ENCODE assay signal across 19 cellular contexts in the genomic region with DNA sequence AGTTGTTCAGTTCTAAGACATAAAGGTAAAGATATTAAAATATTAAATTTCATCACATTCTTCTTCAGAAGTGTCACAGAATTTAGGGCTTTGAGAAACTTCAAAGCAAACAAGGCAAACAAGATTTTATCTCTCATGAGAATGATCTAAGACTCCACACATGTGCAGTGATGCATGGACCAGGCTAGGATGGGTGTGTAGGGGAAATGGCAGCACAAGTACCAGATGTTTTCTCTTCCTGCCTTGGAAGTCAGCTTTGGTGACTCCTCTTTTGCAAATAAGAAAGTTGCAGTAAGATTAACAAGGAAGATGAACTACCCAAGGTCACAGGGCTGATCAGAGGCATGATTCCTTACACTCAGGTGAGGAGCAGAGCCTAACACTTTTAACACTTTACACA.
A peak's percentile ranks its signal among the peaks of the same experiment; 100 is the strongest.
DNase-seq lines count a peak whose midpoint lies in the region; ATAC-seq, FAIRE-seq and TF ChIP-seq lines count a peak whose summit lies in the region.
"Had no signal": no experiment of that assay in that cellular context is flagged by ENCODE, and none has a peak within 500 bp of the region (broad histone marks: within the 10 kb centered on the region; RNA-seq: fewer than 3 reads in every experiment).

No MANE protein-coding gene starts in this region.

- H3K27me3 Mint-ChIP-seq in activated CD4-positive, alpha-beta T cell treated with anti-CD3 and anti-CD28 coated beads, Interleukin-2, amount 10 ng/mL, durations not matched to agents 24 days and 14 days: peaks cover 15% of the 10 kb centered on the region

- no peaks in the 10 kb centered on the region for H3K27me3 ChIP-seq in endothelial cell of umbilical vein (ENCODE audit: control insufficient read depth in 2 of 2, insufficient read depth in 2 of 2, low read length in 2 of 2)
- H3K27me3 ChIP-seq: SJSA1 had no signal

- BruUV-seq in endothelial cell of umbilical vein (replicated peaks; lab: Mats Ljungman, UMichigan): no TSS peak

- H3K4me3 ChIP-seq in HFF-Myc (replicated peaks; ENCODE audit: low read depth, low read length) (no peak overlapping the region), endothelial cell of umbilical vein (replicated peaks in 1 of 3; ENCODE audit: insufficient read depth in 1 of 3, low read depth in 1 of 3, low read length in 3 of 3) (no peak overlapping the region)
- H3K4me3 ChIP-seq: SJSA1 had no signal

- no peak overlapping the region for H3K4me2 ChIP-seq in endothelial cell of umbilical vein (ENCODE audit: insufficient read depth, low read length)

- intact Hi-C loops in activated CD4-positive, alpha-beta T cell treated with anti-CD3 and anti-CD28 coated beads, Interleukin-2, amount 10 ng/mL, durations not matched to agents 24 days and 14 days (cut with micrococcal nuclease): no loop called here
- intact Hi-C loops in endothelial cell of umbilical vein (cut with micrococcal nuclease): no loop called here

- H3K4me1 Mint-ChIP-seq in activated CD4-positive, alpha-beta T cell treated with anti-CD3 and anti-CD28 coated beads, Interleukin-2, amount 10 ng/mL, durations not matched to agents 24 days and 14 days: no peaks in the 10 kb centered on the region

- peak; percentile 53 for FAIRE-seq in endothelial cell of umbilical vein (lab: Jason Lieb, UNC)
- FAIRE-seq: HepG2 had no signal

- TF ChIP-seq POLR2A in endothelial cell of umbilical vein (IDR thresholded peaks at IDR 0.05; ENCODE audit: low read depth, low read length): no peak

- H3K9me3 Mint-ChIP-seq in activated CD4-positive, alpha-beta T cell treated with anti-CD3 and anti-CD28 coated beads, Interleukin-2, amount 10 ng/mL, durations not matched to agents 24 days and 14 days: peaks cover 4% of the 10 kb centered on the region

- peaks cover 14% of the 10 kb centered on the region for H3K4me1 ChIP-seq in endothelial cell of umbilical vein (ENCODE audit: control insufficient read depth, extremely low read depth, insufficient read depth, low read length)
- H3K4me1 ChIP-seq: SJSA1 had no signal

- H4K20me1 ChIP-seq in endothelial cell of umbilical vein (replicated peaks; ENCODE audit: control insufficient read depth, extremely low read depth, insufficient read depth, low read length): no peaks in the 10 kb centered on the region

- no peaks in the 10 kb centered on the region for H3K36me3 Mint-ChIP-seq in activated CD4-positive, alpha-beta T cell treated with anti-CD3 and anti-CD28 coated beads, Interleukin-2, amount 10 ng/mL, durations not matched to agents 24 days and 14 days (ENCODE audit: low read depth)

- no peak overlapping the region for H2AFZ ChIP-seq in endothelial cell of umbilical vein (ENCODE audit: low read depth, low read length)

- CTCF ChIA-PET in endothelial cell of umbilical vein (lab: Charles Lee): no interaction called here

- no peaks in the 10 kb centered on the region for H3K79me2 ChIP-seq in endothelial cell of umbilical vein (ENCODE audit: control insufficient read depth, insufficient read depth, low read length)

- H3K36me3 ChIP-seq in endothelial cell of umbilical vein (ENCODE audit: control insufficient read depth in 2 of 2, extremely low read depth in 1 of 2, insufficient read depth in 2 of 2, low read length in 2 of 2): no peaks in the 10 kb centered on the region
- H3K36me3 ChIP-seq: SJSA1 had no signal

- no peaks in the 10 kb centered on the region for H3K9me1 ChIP-seq in endothelial cell of umbilical vein (replicated peaks; ENCODE audit: control insufficient read depth, extremely low read depth, insufficient read depth, low read length)

- ATAC-seq in GM19455 (IDR thresholded peaks at IDR 0.05; ENCODE audit: unreplicated experiment): no peak
- ATAC-seq: HepG2 had no signal

- TF ChIP-seq CTCF in HFF-Myc (IDR thresholded peaks at IDR 0.05; ENCODE audit: low read depth, low read length, missing control alignments): no peak
- TF ChIP-seq CTCF in endothelial cell of umbilical vein (IDR thresholded peaks at IDR 0.05; ENCODE audit: extremely low read depth in 1 of 2, insufficient read depth in 1 of 2, low read depth in 1 of 2, low read length in 2 of 2): no peak

- no peaks in the 10 kb centered on the region for H3K9me3 ChIP-seq in endothelial cell of umbilical vein (replicated peaks; ENCODE audit: control insufficient read depth, insufficient read depth, low read length)
- H3K9me3 ChIP-seq: SJSA1 had no signal

- H3K4me3 Mint-ChIP-seq in activated CD4-positive, alpha-beta T cell treated with anti-CD3 and anti-CD28 coated beads, Interleukin-2, amount 10 ng/mL, durations not matched to agents 24 days and 14 days: no peak overlapping the region

- dilution Hi-C loops in endothelial cell of umbilical vein (cut with MboI; ENCODE audit: extremely low pct_ligation_motif_present, low sequenced_read_pairs): no loop called here

- peak; percentile 43 for DNase-seq in activated CD4-positive, alpha-beta T cell treated with anti-CD3 and anti-CD28 coated beads, Interleukin-2, amount 10 ng/mL, durations not matched to agents 24 days and 14 days
- no peak for DNase-seq in activated CD4-positive, alpha-beta T cell treated with anti-CD3 and anti-CD28 coated beads for 1 hour
- DNase-seq in HFF-Myc (ENCODE audit: extremely low read depth, low read depth) (peak; percentile 70), endothelial cell of umbilical vein (ENCODE audit: low read depth, low spot score) (no peak), GOT3 (lab: John Stamatoyannopoulos, UW) (no peak), dermis blood vessel endothelial cell (no peak), SKM-1 treated with dmso at 0.1 percent for 144 hours (lab: John Stamatoyannopoulos, UW; ENCODE audit: unreplicated experiment) (no peak)
- DNase-seq: 8988T, DMS 273 treated with DMSO at 0.1 percent for 48 hours, Karpas-422, MM.1S, NCI-H1105, NCI-H1694 treated with DMSO at 0.1 percent for 48 hours, NCI-H446, NCI-H748 treated with DMSO at 0.1 percent for 48 hours had no signal

- POLR2A ChIA-PET in endothelial cell of umbilical vein (lab: Charles Lee): no interaction called here

- H3K27ac ChIP-seq in endothelial cell of umbilical vein (ENCODE audit: insufficient read depth, low read depth, low read length): no peak overlapping the region
- H3K27ac ChIP-seq: C4-2B, SJSA1 had no signal

- H3K9ac ChIP-seq in endothelial cell of umbilical vein (replicated peaks; ENCODE audit: extremely low read depth, insufficient read depth, low read length): no peak overlapping the region

- no peak overlapping the region for H3K27ac Mint-ChIP-seq in activated CD4-positive, alpha-beta T cell treated with anti-CD3 and anti-CD28 coated beads, Interleukin-2, amount 10 ng/mL, durations not matched to agents 24 days and 14 days

TF ChIP-seq in endothelial cell of umbilical vein, 7 proteins besides CTCF, POLR2A, EP300 and RAD21:
- TF ChIP-seq MYC (IDR thresholded peaks at IDR 0.05; ENCODE audit: low read depth, low read length): no peak
- TF ChIP-seq FOS (IDR thresholded peaks at IDR 0.05; ENCODE audit: borderline replicate concordance, insufficient read depth, low read length): peak; percentile 22
- TF ChIP-seq, protein P1, sequence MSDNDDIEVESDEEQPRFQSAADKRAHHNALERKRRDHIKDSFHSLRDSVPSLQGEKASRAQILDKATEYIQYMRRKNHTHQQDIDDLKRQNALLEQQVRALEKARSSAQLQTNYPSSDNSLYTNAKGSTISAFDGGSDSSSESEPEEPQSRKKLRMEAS (IDR thresholded peaks at IDR 0.05; ENCODE audit: insufficient read depth, insufficient read length): no peak
- no peak for TF ChIP-seq EZH2 (IDR thresholded peaks at IDR 0.05; ENCODE audit: borderline replicate concordance, low read depth, low read length, severe bottlenecking)
- no peak for TF ChIP-seq POLR2AphosphoS5 (IDR thresholded peaks at IDR 0.05; ENCODE audit: insufficient read depth, low read depth, low read length)
- TF ChIP-seq JUN (IDR thresholded peaks at IDR 0.05; ENCODE audit: borderline replicate concordance, insufficient read depth, insufficient read length, low read depth): no peak
- TF ChIP-seq GATA2 (IDR thresholded peaks at IDR 0.05; ENCODE audit: insufficient read depth, insufficient read length, low read depth, low read length): peak; percentile 77

Comparison
In these comparisons a context has a peak if more than half of its experiments do, and no peak if none do; other contexts are left out.
1. DNase-seq: peak in activated CD4-positive, alpha-beta T cell treated with anti-CD3 and anti-CD28 coated beads, Interleukin-2, amount 10 ng/mL, durations not matched to agents 24 days and 14 days (single experiment) and HFF-Myc (single experiment); none in activated CD4-positive, alpha-beta T cell treated with anti-CD3 and anti-CD28 coated beads for 1 hour (single experiment), endothelial cell of umbilical vein (single experiment), GOT3 (single experiment), dermis blood vessel endothelial cell (single experiment) and SKM-1 treated with dmso at 0.1 percent for 144 hours (single experiment).